In genomic region chr15:48855501-48856440, GRCh38 we compare ENCODE assay signal across 8 cellular contexts. TPM values are rescaled to one million over a fixed set of nuclear protein-coding genes. Genes with fewer than 3 reads are reported as not detected.
A peak's percentile ranks its signal among the peaks of the same experiment; 100 is the strongest.
DNase-seq lines count a peak whose midpoint lies in the region; ATAC-seq lines count a peak whose summit lies in the region.

No MANE protein-coding gene starts in this region.

- peaks cover 36% of the 10 kb centered on the region for H3K4me1 ChIP-seq in adipocyte (ENCODE audit: control insufficient read depth, insufficient read depth, low read length)

- H3K9ac ChIP-seq in adipocyte (ENCODE audit: low read length), result no peak overlapping the region

- no peak overlapping the region for H3K4me3 Mint-ChIP-seq in stimulated activated effector memory CD8-positive, alpha-beta T cell treated with anti-CD3 and anti-CD28 coated beads, Interleukin-12 subunit alpha, Interleukin-12 subunit beta, amount 100 ng/mL, for 72 hours

- H3K27me3 ChIP-seq in adipocyte (replicated peaks; ENCODE audit: control insufficient read depth, insufficient read depth, low read length), result no peaks in the 10 kb centered on the region

- no peak overlapping the region for H3K27ac Mint-ChIP-seq in stimulated activated effector memory CD8-positive, alpha-beta T cell treated with anti-CD3 and anti-CD28 coated beads, Interleukin-12 subunit alpha, Interleukin-12 subunit beta, amount 100 ng/mL, for 72 hours

- no peaks in the 10 kb centered on the region for H3K36me3 Mint-ChIP-seq in stimulated activated effector memory CD8-positive, alpha-beta T cell treated with anti-CD3 and anti-CD28 coated beads, Interleukin-12 subunit alpha, Interleukin-12 subunit beta, amount 100 ng/mL, for 72 hours

- H3K36me3 ChIP-seq in adipocyte (ENCODE audit: control insufficient read depth, insufficient read depth, low read length, severe bottlenecking), result no peaks in the 10 kb centered on the region

- no peak for ATAC-seq in stimulated activated effector memory CD8-positive, alpha-beta T cell treated with anti-CD3 and anti-CD28 coated beads, Interleukin-12 subunit alpha, Interleukin-12 subunit beta, amount 100 ng/mL, for 72 hours
- no peak for ATAC-seq in HG03442 (IDR thresholded peaks at IDR 0.05; ENCODE audit: unreplicated experiment)

- H3K9me3 Mint-ChIP-seq in stimulated activated effector memory CD8-positive, alpha-beta T cell treated with anti-CD3 and anti-CD28 coated beads, Interleukin-12 subunit alpha, Interleukin-12 subunit beta, amount 100 ng/mL, for 72 hours, result no peaks in the 10 kb centered on the region

- no peaks in the 10 kb centered on the region for H3K9me3 ChIP-seq in adipocyte (ENCODE audit: control insufficient read depth, low read length)

- DNase-seq in AG08395 (ENCODE audit: low spot score) (peak; percentile 70), HT-29 (ENCODE audit: low spot score) (peak; percentile 63), adipocyte (ENCODE audit: low read depth) (peak; percentile 73), left kidney (ENCODE audit: low read depth, low spot score) (peak; percentile 59), NCI-H345 treated with DMSO at 0.1 percent for 48 hours (lab: John Stamatoyannopoulos, UW; ENCODE audit: unreplicated experiment) (no peak)
- DNase-seq in stimulated activated effector memory CD8-positive, alpha-beta T cell treated with anti-CD3 and anti-CD28 coated beads, Interleukin-12 subunit alpha, Interleukin-12 subunit beta, amount 100 ng/mL, for 72 hours (ENCODE audit: low spot score in 2 of 2), result no peak
- no peak for DNase-seq in stimulated activated CD4-positive, alpha-beta T cell treated with anti-CD3 and anti-CD28 coated beads, Interleukin-2, amount 100 ng/mL, for 48 hours

- H3K4me3 ChIP-seq in adipocyte (ENCODE audit: low read length), result peak overlapping the region; percentile 43

- peaks cover 9% of the 10 kb centered on the region for H3K4me1 Mint-ChIP-seq in stimulated activated effector memory CD8-positive, alpha-beta T cell treated with anti-CD3 and anti-CD28 coated beads, Interleukin-12 subunit alpha, Interleukin-12 subunit beta, amount 100 ng/mL, for 72 hours

RNA-seq across cellular contexts. Expression of gene EID1, which starts 22.2 kb away (rescaled TPM):
- 74.0 and 76.7 TPM in 2 replicates for total RNA-seq in HT-29 (2014; rRNA removed; shearing (Covaris generic))

RNA-seq across cellular contexts. Expression of gene CEP152, which starts 44.9 kb away (rescaled TPM):
- 11.1 and 15.2 TPM in 2 replicates for total RNA-seq in HT-29 (2014; rRNA removed; shearing (Covaris generic))

Comparison
In these comparisons a context has a peak if more than half of its experiments do, and no peak if none do; other contexts are left out.
1. DNase-seq: peak in AG08395 (single experiment), HT-29 (single experiment), adipocyte (single experiment) and left kidney (single experiment); none in stimulated activated effector memory CD8-positive, alpha-beta T cell treated with anti-CD3 and anti-CD28 coated beads, Interleukin-12 subunit alpha, Interleukin-12 subunit beta, amount 100 ng/mL, for 72 hours (0 of 2), NCI-H345 treated with DMSO at 0.1 percent for 48 hours (single experiment) and stimulated activated CD4-positive, alpha-beta T cell treated with anti-CD3 and anti-CD28 coated beads, Interleukin-2, amount 100 ng/mL, for 48 hours (0 of 2).